Comparison of ENCODE assay signal across 27 cellular contexts in genomic region chr5:28391277-28391676, GRCh38.
"Had no signal": no experiment of that assay in that cellular context is flagged by ENCODE, and none has a peak within 500 bp of the region (broad histone marks: within the 10 kb centered on the region; RNA-seq: fewer than 3 reads in every experiment).

No MANE protein-coding gene starts in this region.

- H3K4me1 ChIP-seq: left ventricle myocardium inferior, pancreas, prostate gland, stomach, testis, thyroid gland, transverse colon, upper lobe of left lung, vagina had no signal

- H3K36me3 Mint-ChIP-seq: naive thymus-derived CD4-positive, alpha-beta T cell; natural killer cell treated with Interleukin-12 subunit alpha and Interleukin-12 subunit beta and Interleukin-15 and Interleukin-18, amount 100 ng/mL, for 72 hours; stimulated activated naive B cell treated with anti-CD40 and anti-IgM and Interleukin-4, amounts not matched to agents 10 μg/mL and 1 μg/mL and 100 μg/mL, for 72 hours had no signal

- H3K4me1 Mint-ChIP-seq: naive thymus-derived CD4-positive, alpha-beta T cell; stimulated activated naive B cell treated with anti-CD40 and anti-IgM and Interleukin-4, amounts not matched to agents 10 μg/mL and 1 μg/mL and 100 μg/mL, for 72 hours had no signal

- H3K27me3 Mint-ChIP-seq: naive thymus-derived CD4-positive, alpha-beta T cell; natural killer cell treated with Interleukin-12 subunit alpha and Interleukin-12 subunit beta and Interleukin-15 and Interleukin-18, amount 100 ng/mL, for 72 hours; stimulated activated naive B cell treated with anti-CD40 and anti-IgM and Interleukin-4, amounts not matched to agents 10 μg/mL and 1 μg/mL and 100 μg/mL, for 72 hours had no signal

- H3K36me3 ChIP-seq: left ventricle myocardium inferior, pancreas, prostate gland, stomach, thyroid gland, transverse colon, upper lobe of left lung, vagina had no signal

- H3K9me3 ChIP-seq: left ventricle myocardium inferior, pancreas, prostate gland, stomach, testis, thyroid gland, upper lobe of left lung, vagina had no signal

- H3K27ac ChIP-seq: left ventricle myocardium inferior, pancreas, prostate gland, skin epidermis, stomach, testis, thyroid gland, transverse colon, upper lobe of left lung, vagina had no signal

- DNase-seq: hypothalamus; islet precursor cell; left ventricle myocardium inferior; midbrain; mucosa of descending colon; naive thymus-derived CD4-positive, alpha-beta T cell; pancreas; posterior cingulate gyrus; retina; right cardiac atrium; stimulated activated CD4-positive, alpha-beta T cell treated with anti-CD3 and anti-CD28 coated beads, Interleukin-12 subunit alpha, Interleukin-12 subunit beta, amount 100 ng/mL, for 4 hours; stimulated activated CD4-positive, alpha-beta T cell treated with anti-CD3 and anti-CD28 coated beads, Interleukin-15, amount 100 ng/mL, for 24 hours; stimulated activated CD4-positive, alpha-beta T cell treated with anti-CD3 and anti-CD28 coated beads, Interleukin-2, amount 100 ng/mL, for 24 hours; stimulated activated CD4-positive, alpha-beta T cell treated with anti-CD3 and anti-CD28 coated beads, Interleukin-4, amount 100 ng/mL, for 1 hour; stimulated activated naive B cell treated with anti-CD40 and anti-IgM and Interleukin-4, amounts not matched to agents 10 μg/mL and 1 μg/mL and 100 μg/mL, for 72 hours; stimulated activated naive CD8-positive, alpha-beta T cell treated with anti-CD3 and anti-CD28 coated beads, Interleukin-15, Interleukin-2, amounts not matched to agents 100 U/mL and 50 U/mL, for 24 hours; stomach; testis; thyroid gland; transverse colon; upper lobe of left lung had no signal

- H3K4me3 Mint-ChIP-seq: naive thymus-derived CD4-positive, alpha-beta T cell; natural killer cell treated with Interleukin-12 subunit alpha and Interleukin-12 subunit beta and Interleukin-15 and Interleukin-18, amount 100 ng/mL, for 72 hours; stimulated activated naive B cell treated with anti-CD40 and anti-IgM and Interleukin-4, amounts not matched to agents 10 μg/mL and 1 μg/mL and 100 μg/mL, for 72 hours had no signal

- H3K27me3 ChIP-seq: pancreas, stomach, testis, thyroid gland, transverse colon, upper lobe of left lung, vagina had no signal

- H3K27ac Mint-ChIP-seq: naive thymus-derived CD4-positive, alpha-beta T cell; natural killer cell treated with Interleukin-12 subunit alpha and Interleukin-12 subunit beta and Interleukin-15 and Interleukin-18, amount 100 ng/mL, for 72 hours; stimulated activated naive B cell treated with anti-CD40 and anti-IgM and Interleukin-4, amounts not matched to agents 10 μg/mL and 1 μg/mL and 100 μg/mL, for 72 hours had no signal

- ATAC-seq: mucosa of descending colon; naive thymus-derived CD4-positive, alpha-beta T cell; natural killer cell treated with Interleukin-12 subunit alpha and Interleukin-12 subunit beta and Interleukin-15 and Interleukin-18, amount 100 ng/mL, for 72 hours; pancreas; right cardiac atrium; sciatic nerve; stimulated activated naive B cell treated with anti-CD40 and anti-IgM and Interleukin-4, amounts not matched to agents 10 μg/mL and 1 μg/mL and 100 μg/mL, for 72 hours; stimulated activated naive CD8-positive, alpha-beta T cell treated with anti-CD3 and anti-CD28 coated beads, Interleukin-15, Interleukin-2, amounts not matched to agents 100 U/mL and 50 U/mL, for 24 hours had no signal

- H3K4me3 ChIP-seq: left ventricle myocardium inferior, lung, mucosa of descending colon, pancreas, prostate gland, skin epidermis, stomach, testis, thyroid gland, transverse colon, upper lobe of left lung, vagina had no signal

- H3K9me3 Mint-ChIP-seq: stimulated activated naive B cell treated with anti-CD40 and anti-IgM and Interleukin-4, amounts not matched to agents 10 μg/mL and 1 μg/mL and 100 μg/mL, for 72 hours had no signal
